In genomic region chr7:40680657-40681056, GRCh38 we compare ENCODE assay signal across 9 cellular contexts.
DNase-seq lines count a peak whose midpoint lies in the region; ATAC-seq and TF ChIP-seq lines count a peak whose summit lies in the region.
"Had no signal": no experiment of that assay in that cellular context is flagged by ENCODE, and none has a peak within 500 bp of the region (broad histone marks: within the 10 kb centered on the region; RNA-seq: fewer than 3 reads in every experiment).

No MANE protein-coding gene starts in this region.

- peaks cover 9% of the 10 kb centered on the region for H3K4me1 Mint-ChIP-seq in neural progenitor cell
- no peaks in the 10 kb centered on the region for H3K4me1 Mint-ChIP-seq in activated T-helper 2 cell treated with anti-CD3 and anti-CD28 coated beads, Interferon-gamma antibody, Interleukin-2, Interleukin-4, amounts not matched to agents 10 μg/mL and 5 μg/mL and 100 μg/mL, durations not matched to agents 14 hours and 24 hours and 36 hours (ENCODE audit: low read depth)
- H3K4me1 Mint-ChIP-seq: naive B cell had no signal

- H3K79me2 ChIP-seq in DOHH2 (ENCODE audit: control insufficient read depth, low read length) (no peaks in the 10 kb centered on the region), neural progenitor cell (ENCODE audit: low read depth) (no peaks in the 10 kb centered on the region)

- ATAC-seq in GM19467 (IDR thresholded peaks at IDR 0.05; ENCODE audit: unreplicated experiment) (peak; percentile 97), HG03469 (IDR thresholded peaks at IDR 0.05; ENCODE audit: unreplicated experiment) (peak; percentile 99)

- H4K20me1 ChIP-seq in DOHH2 (ENCODE audit: control insufficient read depth, insufficient read depth, low read depth, low read length) (no peaks in the 10 kb centered on the region), neural progenitor cell (ENCODE audit: low read depth) (no peaks in the 10 kb centered on the region)

- no peaks in the 10 kb centered on the region for H3F3A ChIP-seq in DOHH2 (ENCODE audit: control insufficient read depth, insufficient read depth)
- H3F3A ChIP-seq in neural progenitor cell (ENCODE audit: low read depth) = no peaks in the 10 kb centered on the region

- H3K4me2 ChIP-seq in DOHH2 (ENCODE audit: low read length) (no peak overlapping the region), neural progenitor cell (no peak overlapping the region)

- H3K27me3 ChIP-seq in DOHH2 (ENCODE audit: control insufficient read depth, low read length) (no peaks in the 10 kb centered on the region), ascending aorta (no peaks in the 10 kb centered on the region), neural progenitor cell (no peaks in the 10 kb centered on the region)

- no peaks in the 10 kb centered on the region for H3K27me3 Mint-ChIP-seq in neural progenitor cell (ENCODE audit: insufficient read depth, low read depth)
- H3K27me3 Mint-ChIP-seq in activated T-helper 2 cell treated with anti-CD3 and anti-CD28 coated beads, Interferon-gamma antibody, Interleukin-2, Interleukin-4, amounts not matched to agents 10 μg/mL and 5 μg/mL and 100 μg/mL, durations not matched to agents 14 hours and 24 hours and 36 hours (ENCODE audit: low read depth) = no peaks in the 10 kb centered on the region
- H3K27me3 Mint-ChIP-seq: naive B cell had no signal

- H3K4me3 ChIP-seq in DOHH2 (ENCODE audit: low read length) = no peak overlapping the region
- H3K4me3 ChIP-seq in ascending aorta = no peak overlapping the region
- H3K4me3 ChIP-seq in neural progenitor cell = no peak overlapping the region

- H3K36me3 ChIP-seq in DOHH2 (ENCODE audit: control insufficient read depth, low read length) = no peaks in the 10 kb centered on the region
- no peaks in the 10 kb centered on the region for H3K36me3 ChIP-seq in ascending aorta
- no peaks in the 10 kb centered on the region for H3K36me3 ChIP-seq in neural progenitor cell

- H3K4me3 Mint-ChIP-seq in neural progenitor cell = no peak overlapping the region
- no peak overlapping the region for H3K4me3 Mint-ChIP-seq in activated T-helper 2 cell treated with anti-CD3 and anti-CD28 coated beads, Interferon-gamma antibody, Interleukin-2, Interleukin-4, amounts not matched to agents 10 μg/mL and 5 μg/mL and 100 μg/mL, durations not matched to agents 14 hours and 24 hours and 36 hours (ENCODE audit: low read depth)
- H3K4me3 Mint-ChIP-seq: naive B cell had no signal

- H3K9me2 ChIP-seq in DOHH2 (replicated peaks; ENCODE audit: control insufficient read depth, low read length) = no peaks in the 10 kb centered on the region

- H3K9me3 ChIP-seq in DOHH2 (ENCODE audit: control insufficient read depth, insufficient read depth, low read length) (peaks cover 6% of the 10 kb centered on the region; the same call in 1 of the 2 replicates), ascending aorta (no peaks in the 10 kb centered on the region), neural progenitor cell (ENCODE audit: low read depth) (no peaks in the 10 kb centered on the region)

- no peaks in the 10 kb centered on the region for H3K9me3 Mint-ChIP-seq in neural progenitor cell
- no peaks in the 10 kb centered on the region for H3K9me3 Mint-ChIP-seq in activated T-helper 2 cell treated with anti-CD3 and anti-CD28 coated beads, Interferon-gamma antibody, Interleukin-2, Interleukin-4, amounts not matched to agents 10 μg/mL and 5 μg/mL and 100 μg/mL, durations not matched to agents 14 hours and 24 hours and 36 hours
- H3K9me3 Mint-ChIP-seq: naive B cell had no signal

- H3K27ac ChIP-seq in DOHH2 (ENCODE audit: low read depth, low read length) = no peak overlapping the region
- H3K27ac ChIP-seq in ascending aorta = no peak overlapping the region
- no peak overlapping the region for H3K27ac ChIP-seq in neural progenitor cell

- intact Hi-C loops in ascending aorta (cut with DNase I) (no loop called here), posterior vena cava (cut with DNase I) (no loop called here)
- intact Hi-C loops in activated T-helper 2 cell treated with anti-CD3 and anti-CD28 coated beads, Interferon-gamma antibody, Interleukin-2, Interleukin-4, amounts not matched to agents 10 μg/mL and 5 μg/mL and 100 μg/mL, durations not matched to agents 14 hours and 24 hours and 36 hours (cut with micrococcal nuclease) = no loop called here

- DNase-seq in ascending aorta (ENCODE audit: low spot score in 2 of 2) (no peak), neural progenitor cell (ENCODE audit: low spot score) (peak; percentile 40), posterior vena cava (ENCODE audit: low spot score) (no peak), NCI-H1417 treated with DMSO at 0.1 percent for 48 hours (lab: John Stamatoyannopoulos, UW) (no peak)
- no peak for DNase-seq in activated T-helper 2 cell treated with anti-CD3 and anti-CD28 coated beads, Interferon-gamma antibody, Interleukin-2, Interleukin-4, amounts not matched to agents 10 μg/mL and 5 μg/mL and 100 μg/mL, durations not matched to agents 14 hours and 24 hours and 36 hours (ENCODE audit: low spot score)
- DNase-seq: naive B cell had no signal

- H3K9ac ChIP-seq in neural progenitor cell = no peak overlapping the region

- H3K4me1 ChIP-seq in DOHH2 (ENCODE audit: control insufficient read depth, low read length) = no peaks in the 10 kb centered on the region
- peaks cover 0 to 14% of the 10 kb centered on the region in 2 donors for H3K4me1 ChIP-seq in ascending aorta
- H3K4me1 ChIP-seq in neural progenitor cell = peaks cover 3% of the 10 kb centered on the region

- TF ChIP-seq CTCF in DOHH2 (IDR thresholded peaks at IDR 0.05; ENCODE audit: low read depth, low read length, poor library complexity, severe bottlenecking) = peak; percentile 57
- peak in 2 of 3 experiments; percentile 6 to 31 for TF ChIP-seq CTCF in ascending aorta (IDR thresholded peaks at IDR 0.05)
- peak; percentile 56 for TF ChIP-seq CTCF in neural progenitor cell (IDR thresholded peaks at IDR 0.05)

- H3K36me3 Mint-ChIP-seq in neural progenitor cell = no peaks in the 10 kb centered on the region
- no peaks in the 10 kb centered on the region for H3K36me3 Mint-ChIP-seq in activated T-helper 2 cell treated with anti-CD3 and anti-CD28 coated beads, Interferon-gamma antibody, Interleukin-2, Interleukin-4, amounts not matched to agents 10 μg/mL and 5 μg/mL and 100 μg/mL, durations not matched to agents 14 hours and 24 hours and 36 hours (ENCODE audit: low read depth)
- H3K36me3 Mint-ChIP-seq: naive B cell had no signal

- H3K27ac Mint-ChIP-seq in neural progenitor cell = no peak overlapping the region
- no peak overlapping the region for H3K27ac Mint-ChIP-seq in activated T-helper 2 cell treated with anti-CD3 and anti-CD28 coated beads, Interferon-gamma antibody, Interleukin-2, Interleukin-4, amounts not matched to agents 10 μg/mL and 5 μg/mL and 100 μg/mL, durations not matched to agents 14 hours and 24 hours and 36 hours
- H3K27ac Mint-ChIP-seq: naive B cell had no signal

- H2AFZ ChIP-seq in neural progenitor cell (replicated peaks) = no peak overlapping the region
